In genomic region chr18:57538614-57539013, GRCh38 we compare ENCODE assay signal across 28 cellular contexts.
"Had no signal": no experiment of that assay in that cellular context is flagged by ENCODE, and none has a peak within 500 bp of the region (broad histone marks: within the 10 kb centered on the region; RNA-seq: fewer than 3 reads in every experiment).

No MANE protein-coding gene starts in this region.

- H3K9me3 ChIP-seq: stomach, suprapubic skin, testis, thoracic aorta, thyroid gland, tibial artery, tibial nerve, transverse colon, upper lobe of left lung, upper lobe of right lung, uterus, vagina had no signal

- H3K9me3 Mint-ChIP-seq: stimulated activated effector memory CD8-positive, alpha-beta T cell treated with anti-CD3 and anti-CD28 coated beads, Interleukin-12 subunit alpha, Interleukin-12 subunit beta, amount 100 ng/mL, for 72 hours; stimulated activated memory B cell treated with anti-CD40 and anti-IgM and Interleukin-4, amounts not matched to agents 10 μg/mL and 1 μg/mL and 100 μg/mL, for 72 hours; stimulated activated naive B cell treated with anti-CD40 and anti-IgM and Interleukin-4, amounts not matched to agents 10 μg/mL and 1 μg/mL and 100 μg/mL, for 72 hours; stimulated activated naive CD8-positive, alpha-beta T cell treated with anti-CD3 and anti-CD28 coated beads, Interleukin-15, amount 100 ng/mL, for 72 hours; stimulated activated naive CD8-positive, alpha-beta T cell treated with anti-CD3 and anti-CD28 coated beads, Interleukin-15, Interleukin-2, amounts not matched to agents 100 ng/mL and 50 ng/mL, for 24 hours; type B pancreatic cell had no signal

- H3K36me3 Mint-ChIP-seq: stimulated activated effector memory CD8-positive, alpha-beta T cell treated with anti-CD3 and anti-CD28 coated beads, Interleukin-12 subunit alpha, Interleukin-12 subunit beta, amount 100 ng/mL, for 72 hours; stimulated activated memory B cell treated with anti-CD40 and anti-IgM and Interleukin-4, amounts not matched to agents 10 μg/mL and 1 μg/mL and 100 μg/mL, for 72 hours; stimulated activated naive B cell treated with anti-CD40 and anti-IgM and Interleukin-4, amounts not matched to agents 10 μg/mL and 1 μg/mL and 100 μg/mL, for 72 hours; type B pancreatic cell had no signal

- H3K36me3 ChIP-seq: stomach, suprapubic skin, thoracic aorta, thyroid gland, tibial artery, tibial nerve, transverse colon, upper lobe of left lung, upper lobe of right lung, uterus, vagina had no signal

- H3K4me1 Mint-ChIP-seq: stimulated activated effector memory CD8-positive, alpha-beta T cell treated with anti-CD3 and anti-CD28 coated beads, Interleukin-12 subunit alpha, Interleukin-12 subunit beta, amount 100 ng/mL, for 72 hours; stimulated activated memory B cell treated with anti-CD40 and anti-IgM and Interleukin-4, amounts not matched to agents 10 μg/mL and 1 μg/mL and 100 μg/mL, for 72 hours; stimulated activated naive B cell treated with anti-CD40 and anti-IgM and Interleukin-4, amounts not matched to agents 10 μg/mL and 1 μg/mL and 100 μg/mL, for 72 hours; stimulated activated naive CD8-positive, alpha-beta T cell treated with anti-CD3 and anti-CD28 coated beads, Interleukin-15, amount 100 ng/mL, for 72 hours had no signal

- H3K4me3 Mint-ChIP-seq: stimulated activated effector memory CD8-positive, alpha-beta T cell treated with anti-CD3 and anti-CD28 coated beads, Interleukin-12 subunit alpha, Interleukin-12 subunit beta, amount 100 ng/mL, for 72 hours; stimulated activated memory B cell treated with anti-CD40 and anti-IgM and Interleukin-4, amounts not matched to agents 10 μg/mL and 1 μg/mL and 100 μg/mL, for 72 hours; stimulated activated naive B cell treated with anti-CD40 and anti-IgM and Interleukin-4, amounts not matched to agents 10 μg/mL and 1 μg/mL and 100 μg/mL, for 72 hours; stimulated activated naive CD8-positive, alpha-beta T cell treated with anti-CD3 and anti-CD28 coated beads, Interleukin-15, amount 100 ng/mL, for 72 hours; stimulated activated naive CD8-positive, alpha-beta T cell treated with anti-CD3 and anti-CD28 coated beads, Interleukin-15, Interleukin-2, amounts not matched to agents 100 ng/mL and 50 ng/mL, for 24 hours; type B pancreatic cell had no signal

- DNase-seq: stimulated activated CD4-positive, alpha-beta T cell treated with anti-CD3 and anti-CD28 coated beads, Interleukin-2, amount 100 ng/mL, for 48 hours; stimulated activated CD4-positive, alpha-beta T cell treated with anti-CD3 and anti-CD28 coated beads, Interleukin-4, amount 100 ng/mL, for 1 hour; stimulated activated CD4-positive, alpha-beta T cell treated with anti-CD3 and anti-CD28 coated beads, Interleukin-4, amount 100 ng/mL, for 24 hours; stimulated activated CD4-positive, alpha-beta T cell treated with anti-CD3 and anti-CD28 coated beads, Interleukin-4, amount 100 ng/mL, for 4 hours; stimulated activated CD8-positive, alpha-beta memory T cell treated with anti-CD3 and anti-CD28 coated beads, Interleukin-4, amount 100 ng/mL, for 48 hours; stimulated activated naive B cell treated with anti-CD40 and anti-IgM and Interleukin-4, amounts not matched to agents 10 μg/mL and 1 μg/mL and 100 μg/mL, for 72 hours; stimulated activated naive CD4-positive, alpha-beta T cell; stimulated activated naive CD4-positive, alpha-beta T cell treated with Interleukin-2 at 50 U/mL for 16 hours; stimulated activated naive CD8-positive, alpha-beta T cell treated with anti-CD3 and anti-CD28 coated beads, Interleukin-15, amount 100 ng/mL, for 72 hours; stimulated activated naive CD8-positive, alpha-beta T cell treated with anti-CD3 and anti-CD28 coated beads, Interleukin-15, Interleukin-2, amounts not matched to agents 100 U/mL and 50 U/mL, for 24 hours; stomach; substantia nigra; testis; thyroid gland; tibial artery; transverse colon; trophoblast cell; upper lobe of left lung; upper lobe of right lung; uterus had no signal

- H3K27ac Mint-ChIP-seq: stimulated activated effector memory CD8-positive, alpha-beta T cell treated with anti-CD3 and anti-CD28 coated beads, Interleukin-12 subunit alpha, Interleukin-12 subunit beta, amount 100 ng/mL, for 72 hours; stimulated activated memory B cell treated with anti-CD40 and anti-IgM and Interleukin-4, amounts not matched to agents 10 μg/mL and 1 μg/mL and 100 μg/mL, for 72 hours; stimulated activated naive B cell treated with anti-CD40 and anti-IgM and Interleukin-4, amounts not matched to agents 10 μg/mL and 1 μg/mL and 100 μg/mL, for 72 hours; stimulated activated naive CD8-positive, alpha-beta T cell treated with anti-CD3 and anti-CD28 coated beads, Interleukin-15, amount 100 ng/mL, for 72 hours; stimulated activated naive CD8-positive, alpha-beta T cell treated with anti-CD3 and anti-CD28 coated beads, Interleukin-15, Interleukin-2, amounts not matched to agents 100 ng/mL and 50 ng/mL, for 24 hours; type B pancreatic cell had no signal

- H3K4me3 ChIP-seq: stomach, suprapubic skin, testis, thoracic aorta, thyroid gland, tibial artery, tibial nerve, transverse colon, upper lobe of left lung, upper lobe of right lung, uterus, vagina had no signal

- ATAC-seq: stimulated activated effector memory CD8-positive, alpha-beta T cell treated with anti-CD3 and anti-CD28 coated beads, Interleukin-12 subunit alpha, Interleukin-12 subunit beta, amount 100 ng/mL, for 72 hours; stimulated activated memory B cell treated with anti-CD40 and anti-IgM and Interleukin-4, amounts not matched to agents 10 μg/mL and 1 μg/mL and 100 μg/mL, for 72 hours; stimulated activated naive B cell treated with anti-CD40 and anti-IgM and Interleukin-4, amounts not matched to agents 10 μg/mL and 1 μg/mL and 100 μg/mL, for 72 hours; stimulated activated naive CD8-positive, alpha-beta T cell treated with anti-CD3 and anti-CD28 coated beads, Interleukin-15, amount 100 ng/mL, for 72 hours; stimulated activated naive CD8-positive, alpha-beta T cell treated with anti-CD3 and anti-CD28 coated beads, Interleukin-15, Interleukin-2, amounts not matched to agents 100 U/mL and 50 U/mL, for 24 hours; upper lobe of right lung had no signal

- H3K27me3 ChIP-seq: stomach, suprapubic skin, testis, thyroid gland, tibial artery, tibial nerve, transverse colon, upper lobe of left lung, upper lobe of right lung, uterus, vagina had no signal

- H3K4me1 ChIP-seq: suprapubic skin, testis, thyroid gland, transverse colon, upper lobe of left lung, upper lobe of right lung, uterus had no signal

- H3K27ac ChIP-seq: stomach, suprapubic skin, testis, thoracic aorta, thyroid gland, tibial artery, tibial nerve, transverse colon, upper lobe of left lung, upper lobe of right lung, uterus, vagina had no signal

- H3K27me3 Mint-ChIP-seq: stimulated activated memory B cell treated with anti-CD40 and anti-IgM and Interleukin-4, amounts not matched to agents 10 μg/mL and 1 μg/mL and 100 μg/mL, for 72 hours; stimulated activated naive CD8-positive, alpha-beta T cell treated with anti-CD3 and anti-CD28 coated beads, Interleukin-15, amount 100 ng/mL, for 72 hours; stimulated activated naive CD8-positive, alpha-beta T cell treated with anti-CD3 and anti-CD28 coated beads, Interleukin-15, Interleukin-2, amounts not matched to agents 100 ng/mL and 50 ng/mL, for 24 hours had no signal
